Comparison of ENCODE assay signal across 7 cellular contexts in genomic region chr7:114047889-114048288, GRCh38.
A peak's percentile ranks its signal among the peaks of the same experiment; 100 is the strongest.
DNase-seq lines count a peak whose midpoint lies in the region; ATAC-seq and TF ChIP-seq lines count a peak whose summit lies in the region.

No MANE protein-coding gene starts in this region.

- H3F3A ChIP-seq in GM23248 (ENCODE audit: insufficient read depth) = peaks cover 8% of the 10 kb centered on the region; the same call in 1 of the 2 replicates

- 41 to 47% methylated on average over 2 of the region's 2 CpGs for WGBS in GM23248 (ENCODE audit: low coverage in 1 of 2, low lambda C conversion rate in 2 of 2, missing lambda C conversion rate in 2 of 2), 2 experiments

- H4K20me1 ChIP-seq in GM23248 (ENCODE audit: insufficient read depth) = no peaks in the 10 kb centered on the region

- H3K27ac ChIP-seq in GM23248 (peak overlapping the region; percentile 56), parathyroid adenoma (no peak overlapping the region)

- H3K4me1 ChIP-seq in GM23248 (ENCODE audit: insufficient read depth) = peaks cover 12% of the 10 kb centered on the region
- H3K4me1 ChIP-seq in parathyroid adenoma = no peaks in the 10 kb centered on the region

- H3K4me3 ChIP-seq in GM23248 (peak overlapping the region; percentile 58), choroid plexus epithelial cell (ENCODE audit: low read depth, low read length) (no peak overlapping the region), parathyroid adenoma (ENCODE audit: low read depth, low read length) (peak overlapping the region; percentile 7)

- TF ChIP-seq CTCF in choroid plexus epithelial cell (conservative IDR thresholded peaks at IDR 0.05; ENCODE audit: low read depth, low read length) (no peak), parathyroid adenoma (IDR thresholded peaks at IDR 0.05) (no peak)

- in situ Hi-C loops in GM23248 (cut with MboI) = no loop called here

- H3K36me3 ChIP-seq in GM23248 (ENCODE audit: low read depth) (no peaks in the 10 kb centered on the region), parathyroid adenoma (ENCODE audit: control insufficient read depth, insufficient read depth, low read length) (no peaks in the 10 kb centered on the region)

- H3K9me3 ChIP-seq in GM23248 (ENCODE audit: low read depth) (no peaks in the 10 kb centered on the region), parathyroid adenoma (ENCODE audit: control insufficient read depth, low read length) (no peaks in the 10 kb centered on the region)

- H3K9me2 ChIP-seq in GM23248 (ENCODE audit: insufficient read depth) = no peaks in the 10 kb centered on the region

- no peaks in the 10 kb centered on the region for H3K27me3 ChIP-seq in GM23248 (replicated peaks; ENCODE audit: insufficient read depth)
- H3K27me3 ChIP-seq in parathyroid adenoma (ENCODE audit: control insufficient read depth, insufficient read depth, low read length) = no peaks in the 10 kb centered on the region

- H3K79me2 ChIP-seq in GM23248 (ENCODE audit: insufficient read depth) = no peaks in the 10 kb centered on the region
- no peaks in the 10 kb centered on the region for H3K79me2 ChIP-seq in parathyroid adenoma

- H3K9ac ChIP-seq in GM23248 (0 out of 2 replicates have a peak overlapping the region, but pooled peaks have one; percentile 28), parathyroid adenoma (no peak overlapping the region)

- DNase-seq in GM23248 (peak; percentile 87), OCI-M1 (lab: John Stamatoyannopoulos, UW) (peak; percentile 66), choroid plexus epithelial cell (ENCODE audit: low read depth) (peak; percentile 85), NCI-H187 treated with DMSO at 0.1 percent for 48 hours (lab: John Stamatoyannopoulos, UW) (no peak)

- H3K4me2 ChIP-seq in GM23248 (ENCODE audit: unreplicated experiment) (peak overlapping the region; percentile 68), parathyroid adenoma (ENCODE audit: low read length) (peak overlapping the region; percentile 31)

- H2AFZ ChIP-seq in GM23248 (peak overlapping the region; percentile 52), parathyroid adenoma (peak overlapping the region; percentile 54)

- ATAC-seq in GM18858 (IDR thresholded peaks at IDR 0.05; ENCODE audit: unreplicated experiment) (no peak), HG02970 (IDR thresholded peaks at IDR 0.05; ENCODE audit: low FRiP score, unreplicated experiment) (no peak)
